Comparison of ENCODE assay signal across 8 cellular contexts in the genomic region with DNA sequence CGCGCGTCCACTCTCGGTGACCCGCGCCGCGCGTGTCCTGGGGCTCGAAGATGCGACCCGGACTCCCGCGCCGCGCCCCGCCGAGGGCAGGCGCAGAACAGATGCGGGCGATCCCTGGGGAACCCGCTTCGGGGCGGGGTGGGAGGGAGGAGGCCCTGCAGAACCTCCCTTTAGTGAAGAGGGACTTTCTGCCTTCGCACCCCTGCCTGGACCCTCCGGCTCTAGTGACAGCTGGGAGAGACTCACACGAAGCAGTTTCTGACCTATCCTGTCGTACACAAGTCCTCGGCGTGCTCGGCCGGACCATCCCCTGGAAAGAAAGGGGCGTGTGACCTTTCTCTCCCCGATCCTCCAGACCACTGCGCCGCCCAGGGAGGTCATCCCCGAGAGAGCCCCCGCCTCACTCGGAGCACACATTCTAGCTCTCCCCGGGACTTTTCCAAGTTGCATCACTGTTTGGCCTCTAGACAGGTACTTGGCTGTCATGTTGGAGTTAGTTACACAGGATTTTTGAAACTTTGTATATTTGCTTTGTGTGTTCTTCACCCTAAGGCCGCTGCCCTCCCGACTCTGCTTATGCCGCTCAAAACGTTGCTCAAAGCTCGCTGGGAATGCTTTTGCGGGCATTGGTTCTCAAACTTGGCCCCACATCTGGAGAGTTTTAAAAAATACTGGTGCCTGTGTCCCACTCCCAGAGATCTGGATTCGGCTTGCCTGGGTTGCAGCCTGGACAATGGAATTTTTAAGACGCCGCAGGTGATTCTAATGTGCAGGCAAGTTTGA. TPM values are rescaled to one million over a fixed set of nuclear protein-coding genes. Genes with fewer than 3 reads are reported as not detected.
DNase-seq lines count a peak whose midpoint lies in the region; ATAC-seq and TF ChIP-seq lines count a peak whose summit lies in the region.

No MANE protein-coding gene starts in this region.

- H3K27ac Mint-ChIP-seq in osteocyte (ENCODE audit: unreplicated experiment), result peak overlapping the region; percentile 36

- H3K4me3 ChIP-seq in Peyer's patch, result peak overlapping the region; percentile 40 to 74 (median 61)

- H3K27me3 Mint-ChIP-seq in osteocyte (ENCODE audit: unreplicated experiment), result peaks cover 47% of the 10 kb centered on the region

- no peak for TF ChIP-seq CTCF in Peyer's patch (IDR thresholded peaks at IDR 0.05)
- TF ChIP-seq CTCF in foreskin keratinocyte (conservative IDR thresholded peaks at IDR 0.05), result no peak
- no peak for TF ChIP-seq CTCF in osteocyte (IDR thresholded peaks at IDR 0.05)

- H3K9me3 Mint-ChIP-seq in osteocyte (ENCODE audit: unreplicated experiment), result no peaks in the 10 kb centered on the region

- H3K4me1 ChIP-seq in Peyer's patch (peaks cover 0 to 10% (median 5%) of the 10 kb centered on the region in 4 donors), foreskin keratinocyte (no peaks in the 10 kb centered on the region)

- TF ChIP-seq POLR2A in Peyer's patch (IDR thresholded peaks at IDR 0.05), result no peak

- peak overlapping the region; percentile 74 for H3K4me3 Mint-ChIP-seq in osteocyte (ENCODE audit: unreplicated experiment)

- ATAC-seq in foreskin keratinocyte, result peak; percentile 38
- ATAC-seq in HG02610 (IDR thresholded peaks at IDR 0.05; ENCODE audit: unreplicated experiment), result no peak
- ATAC-seq in HG03196 (IDR thresholded peaks at IDR 0.05; ENCODE audit: unreplicated experiment), result no peak
- no peak for ATAC-seq in HG03565 (IDR thresholded peaks at IDR 0.05; ENCODE audit: unreplicated experiment)

- peaks cover 14% of the 10 kb centered on the region for H3K4me1 Mint-ChIP-seq in osteocyte (ENCODE audit: unreplicated experiment)

- H3K36me3 ChIP-seq in Peyer's patch, result no peaks in the 10 kb centered on the region

- H3K9me3 ChIP-seq in Peyer's patch, result no peaks in the 10 kb centered on the region

- H3K27me3 ChIP-seq in Peyer's patch, result no peaks in the 10 kb centered on the region
- peaks cover 43% of the 10 kb centered on the region for H3K27me3 ChIP-seq in foreskin keratinocyte

- DNase-seq in ELR (ENCODE audit: low read depth) (peak; percentile 23), Peyer's patch (no peak), foreskin keratinocyte (no peak), osteocyte (ENCODE audit: extremely low spot score, unreplicated experiment) (no peak), OCI-M2 (lab: John Stamatoyannopoulos, UW; ENCODE audit: unreplicated experiment) (no peak)

- peak overlapping the region in 1 of 4 donors; percentile 31 for H3K27ac ChIP-seq in Peyer's patch
- no peak overlapping the region for H3K27ac ChIP-seq in foreskin keratinocyte

- H3K36me3 Mint-ChIP-seq in osteocyte (ENCODE audit: unreplicated experiment), result no peaks in the 10 kb centered on the region

RNA-seq across cellular contexts. Expression of a gene that starts 0.6 kb away (rescaled TPM):
- total RNA-seq in Peyer's patch, result 1 to 10 TPM; 1.2 to 9.9 (median 2.1) TPM
- total RNA-seq in foreskin keratinocyte, result 0.35 and 0.54 TPM in 2 replicates
- polyA plus RNA-seq in foreskin keratinocyte, result 0.07 and 0.15 TPM in 2 replicates
- total RNA-seq in osteocyte, result 5.5 and 6.2 TPM in 2 replicates
